ENCODE assay signal across 9 cellular contexts in genomic region chr5:107668154-107668932, GRCh38. TPM values are rescaled to one million over a fixed set of nuclear protein-coding genes. Genes with fewer than 3 reads are reported as not detected.
DNase-seq lines count a peak whose midpoint lies in the region; ATAC-seq and TF ChIP-seq lines count a peak whose summit lies in the region.
"Had no signal": no experiment of that assay in that cellular context is flagged by ENCODE, and none has a peak within 500 bp of the region (broad histone marks: within the 10 kb centered on the region; RNA-seq: fewer than 3 reads in every experiment).

No MANE protein-coding gene starts in this region.

- H3K9me3 ChIP-seq in HUES48 (ENCODE audit: control insufficient read depth, insufficient read depth, low read length) (no peaks in the 10 kb centered on the region), subcutaneous abdominal adipose tissue (ENCODE audit: control insufficient read depth in 5 of 5, low read length in 5 of 5) (no peaks in the 10 kb centered on the region)
- H3K9me3 ChIP-seq: psoas muscle had no signal

- no peak overlapping the region for H3K9ac ChIP-seq in HUES48 (ENCODE audit: low read depth, low read length)
- peak overlapping the region in 2 of 5 donors; percentile 66 to 69 for H3K9ac ChIP-seq in subcutaneous abdominal adipose tissue (ENCODE audit: low read length in 5 of 5)

- H3K36me3 ChIP-seq in HUES48 (ENCODE audit: control insufficient read depth, insufficient read depth, low read length) (no peaks in the 10 kb centered on the region), subcutaneous abdominal adipose tissue (ENCODE audit: control insufficient read depth in 5 of 5, insufficient read depth in 5 of 5, low read length in 5 of 5) (no peaks in the 10 kb centered on the region)

- no peak overlapping the region for H3K27ac Mint-ChIP-seq in immature natural killer cell
- no peak overlapping the region for H3K27ac Mint-ChIP-seq in stimulated activated effector memory CD8-positive, alpha-beta T cell treated with anti-CD3 and anti-CD28 coated beads, Interleukin-12 subunit alpha, Interleukin-12 subunit beta, amount 100 ng/mL, for 72 hours

- H3K27me3 ChIP-seq in HUES48 (ENCODE audit: control insufficient read depth, insufficient read depth, low read length) (peaks cover 19% of the 10 kb centered on the region), subcutaneous abdominal adipose tissue (ENCODE audit: control insufficient read depth in 5 of 5, insufficient read depth in 4 of 5, low read length in 5 of 5) (peaks cover 0 to 9% (median 0%) of the 10 kb centered on the region in 5 donors)

- H3K36me3 Mint-ChIP-seq in immature natural killer cell = no peaks in the 10 kb centered on the region
- H3K36me3 Mint-ChIP-seq in stimulated activated effector memory CD8-positive, alpha-beta T cell treated with anti-CD3 and anti-CD28 coated beads, Interleukin-12 subunit alpha, Interleukin-12 subunit beta, amount 100 ng/mL, for 72 hours = no peaks in the 10 kb centered on the region

- no peaks in the 10 kb centered on the region for H3K9me3 Mint-ChIP-seq in immature natural killer cell
- H3K9me3 Mint-ChIP-seq in stimulated activated effector memory CD8-positive, alpha-beta T cell treated with anti-CD3 and anti-CD28 coated beads, Interleukin-12 subunit alpha, Interleukin-12 subunit beta, amount 100 ng/mL, for 72 hours = no peaks in the 10 kb centered on the region

- H3K4me3 ChIP-seq in HUES48 (ENCODE audit: low read depth, low read length) (peak overlapping the region; percentile 90), astrocyte of the spinal cord (ENCODE audit: low read depth, low read length) (peak overlapping the region; percentile 66), subcutaneous abdominal adipose tissue (ENCODE audit: low read depth in 1 of 5, low read length in 5 of 5) (peak overlapping the region; percentile 61 to 81 (median 80))

- peaks cover 30 to 37% of the 10 kb centered on the region in 2 donors for H3K4me1 Mint-ChIP-seq in immature natural killer cell
- peaks cover 25% of the 10 kb centered on the region for H3K4me1 Mint-ChIP-seq in stimulated activated effector memory CD8-positive, alpha-beta T cell treated with anti-CD3 and anti-CD28 coated beads, Interleukin-12 subunit alpha, Interleukin-12 subunit beta, amount 100 ng/mL, for 72 hours

- peaks cover 19 to 33% (median 27%) of the 10 kb centered on the region in 3 donors for H3K27me3 Mint-ChIP-seq in immature natural killer cell (ENCODE audit: low read depth in 3 of 3)

- TF ChIP-seq CTCF in astrocyte of the spinal cord (IDR thresholded peaks at IDR 0.05; ENCODE audit: low read depth, low read length) = no peak

- H3K27ac ChIP-seq in HUES48 (ENCODE audit: low read depth, low read length) (no peak overlapping the region), subcutaneous abdominal adipose tissue (ENCODE audit: low read depth, low read length) (peak overlapping the region; percentile 83)
- H3K27ac ChIP-seq: psoas muscle had no signal

- DNase-seq in astrocyte of the spinal cord (ENCODE audit: low read depth, low spot score) (peak; percentile 14), immature natural killer cell (no peak)
- no peak for DNase-seq in stimulated activated effector memory CD8-positive, alpha-beta T cell treated with anti-CD3 and anti-CD28 coated beads, Interleukin-12 subunit alpha, Interleukin-12 subunit beta, amount 100 ng/mL, for 72 hours (ENCODE audit: low spot score in 2 of 2)
- DNase-seq in activated CD4-positive, alpha-beta T cell treated with anti-CD3 and anti-CD28 coated beads, Interleukin-2, amount 50 U/mL, for 48 hours = no peak
- DNase-seq: RPMI8226 had no signal

- peak overlapping the region in 4 of 5 donors; percentile 27 to 89 (median 38) for H3K4me3 Mint-ChIP-seq in immature natural killer cell
- no peak overlapping the region for H3K4me3 Mint-ChIP-seq in stimulated activated effector memory CD8-positive, alpha-beta T cell treated with anti-CD3 and anti-CD28 coated beads, Interleukin-12 subunit alpha, Interleukin-12 subunit beta, amount 100 ng/mL, for 72 hours

- no peak for ATAC-seq in stimulated activated effector memory CD8-positive, alpha-beta T cell treated with anti-CD3 and anti-CD28 coated beads, Interleukin-12 subunit alpha, Interleukin-12 subunit beta, amount 100 ng/mL, for 72 hours
- no peak for ATAC-seq in GM21825 (IDR thresholded peaks at IDR 0.05; ENCODE audit: unreplicated experiment)
- ATAC-seq: psoas muscle had no signal

- in situ Hi-C loops in astrocyte of the spinal cord (cut with HindIII; ENCODE audit: low sequenced_read_pairs) = no loop called here

- peaks cover 16% of the 10 kb centered on the region for H3K4me1 ChIP-seq in HUES48 (ENCODE audit: control insufficient read depth, insufficient read depth, low read length)
- peaks cover 0 to 55% (median 47%) of the 10 kb centered on the region in 5 donors for H3K4me1 ChIP-seq in subcutaneous abdominal adipose tissue (ENCODE audit: control insufficient read depth in 5 of 5, insufficient read depth in 5 of 5, low read length in 5 of 5)

RNA-seq across cellular contexts. Expression of gene EFNA5, which starts 2.4 kb away (rescaled TPM):
- polyA plus RNA-seq in immature natural killer cell = 1 to 10 TPM in 2 of 3 donors, under 1 TPM in 1; 0.73 to 2.6 (median 1.7) TPM
